Comparison of ENCODE assay signal across 8 cellular contexts in the genomic region with DNA sequence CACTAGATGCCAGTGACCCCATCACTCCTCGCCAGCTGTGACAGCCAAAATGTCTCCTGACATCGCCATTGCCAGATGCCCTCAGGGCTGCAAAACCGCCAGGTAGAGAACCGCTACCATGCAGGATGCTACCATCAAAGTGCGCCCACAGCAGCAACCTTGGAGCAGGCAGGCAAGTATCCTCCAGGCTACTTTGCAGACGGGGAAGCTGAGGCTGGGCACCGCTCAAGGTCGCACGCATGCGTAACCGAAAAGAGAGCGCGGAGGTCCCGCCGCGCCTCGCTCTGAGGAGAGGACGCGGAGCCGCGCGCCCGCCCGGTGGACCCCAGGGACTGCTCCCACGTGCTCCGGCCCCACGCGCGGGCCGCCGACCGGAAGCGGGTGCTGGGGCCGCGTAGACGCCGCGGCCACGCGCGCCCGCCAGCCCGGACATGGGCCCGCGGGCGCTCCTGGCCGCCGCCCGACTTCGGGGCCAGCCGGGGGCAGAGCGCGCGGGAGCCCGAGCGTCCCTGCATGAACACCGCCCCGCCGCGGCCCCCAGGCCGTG. TPM values are rescaled to one million over a fixed set of nuclear protein-coding genes. Genes with fewer than 3 reads are reported as not detected.
A peak's percentile ranks its signal among the peaks of the same experiment; 100 is the strongest.
DNase-seq lines count a peak whose midpoint lies in the region; ATAC-seq and TF ChIP-seq lines count a peak whose summit lies in the region.

Gene STS (plus strand): TSS at position 282 of the 547 bp plus-strand sequence. CDS start 105,488 bp downstream, outside the sequence.

- intact Hi-C loops in left colon (cut with DNase I, micrococcal nuclease), result no loop called here

- TF ChIP-seq CTCF in cardiac fibroblast (IDR thresholded peaks at IDR 0.05; ENCODE audit: low read depth, low read length), result no peak

- H3K4me3 ChIP-seq in CD4-positive, CD25-positive, alpha-beta regulatory T cell (ENCODE audit: low read depth, low read length), result peak within 1 kb of the TSS; percentile 92
- H3K4me3 ChIP-seq in cardiac fibroblast (replicated peaks in 1 of 2; ENCODE audit: low read depth in 2 of 2, low read length in 2 of 2), result peak within 1 kb of the TSS; percentile 76 to 79

- H3K36me3 ChIP-seq in CD4-positive, CD25-positive, alpha-beta regulatory T cell (ENCODE audit: control insufficient read depth, insufficient read depth, low read length), result no peaks in the 10 kb centered on the region

- H3K27ac ChIP-seq in CD4-positive, CD25-positive, alpha-beta regulatory T cell (ENCODE audit: insufficient read depth, low read length, poor library complexity, severe bottlenecking), result peak within 1 kb of the TSS; percentile 79

- no peaks in the 10 kb centered on the region for H3K9me3 ChIP-seq in CD4-positive, CD25-positive, alpha-beta regulatory T cell (ENCODE audit: control insufficient read depth in 2 of 2, low read length in 2 of 2)

- no peaks in the 10 kb centered on the region for H3K9me3 Mint-ChIP-seq in CD4-positive, CD25-positive, alpha-beta regulatory T cell

- no peaks in the 10 kb centered on the region for H3K36me3 Mint-ChIP-seq in CD4-positive, CD25-positive, alpha-beta regulatory T cell

- ATAC-seq in CD4-positive, CD25-positive, alpha-beta regulatory T cell (ENCODE audit: low read depth in 2 of 2), result peak; percentile 16 to 36
- ATAC-seq in GM19397 (IDR thresholded peaks at IDR 0.05; ENCODE audit: unreplicated experiment), result peak; percentile 40
- ATAC-seq in HG03460 (IDR thresholded peaks at IDR 0.05; ENCODE audit: unreplicated experiment), result peak; percentile 40
- peak; percentile 51 for ATAC-seq in left colon

- no peaks in the 10 kb centered on the region for H3K27me3 Mint-ChIP-seq in CD4-positive, CD25-positive, alpha-beta regulatory T cell

- H3K27me3 ChIP-seq in CD4-positive, CD25-positive, alpha-beta regulatory T cell (ENCODE audit: control insufficient read depth, insufficient read depth, low read length), result no peaks in the 10 kb centered on the region

- H3K4me3 Mint-ChIP-seq in CD4-positive, CD25-positive, alpha-beta regulatory T cell, result peak within 1 kb of the TSS; percentile 94 to 95 (median 95)

- peak in 1 of 3 donors; percentile 64 for DNase-seq in CD4-positive, CD25-positive, alpha-beta regulatory T cell
- DNase-seq in T-helper 2 cell (peak in 3 of 5 experiments; percentile 2 to 52 (median 24)), cardiac fibroblast (ENCODE audit: low read depth in 2 of 2) (peak; percentile 3 to 12), left colon (peak; percentile 51 to 66), foreskin melanocyte (no peak)
- DNase-seq in stimulated activated CD4-positive, alpha-beta T cell treated with anti-CD3 and anti-CD28 coated beads, Interleukin-1b, Interleukin-23, amount 100 ng/mL, for 24 hours (ENCODE audit: low read depth in 4 of 4, low spot score in 1 of 4), result peak in 3 of 4 experiments; percentile 8 to 33 (median 14)

- H3K27ac Mint-ChIP-seq in CD4-positive, CD25-positive, alpha-beta regulatory T cell, result peak within 1 kb of the TSS; percentile 71 to 95 (median 95)

- peaks cover 12 to 51% (median 24%) of the 10 kb centered on the region in 4 donors for H3K4me1 Mint-ChIP-seq in CD4-positive, CD25-positive, alpha-beta regulatory T cell

- peaks cover 8% of the 10 kb centered on the region for H3K4me1 ChIP-seq in CD4-positive, CD25-positive, alpha-beta regulatory T cell (ENCODE audit: control insufficient read depth, insufficient read depth, low read length, poor library complexity, severe bottlenecking)

RNA-seq across cellular contexts. Expression of gene STS, which starts in this region (rescaled TPM):
- total RNA-seq in CD4-positive, CD25-positive, alpha-beta regulatory T cell, result 1.6 TPM
- polyA plus RNA-seq in CD4-positive, CD25-positive, alpha-beta regulatory T cell, result 1 to 10 TPM in 3 of 4 donors, under 1 TPM in 1; 0.54 to 1.3 (median 1.2) TPM
- 10 to 100 TPM; 13.7 to 34.9 TPM for total RNA-seq in left colon
